ENCODE assay signal across 1 cellular context in genomic region chr7:130524628-130525027, GRCh38.
TF ChIP-seq lines count a peak whose summit lies in the region.

No MANE protein-coding gene starts in this region.

TF ChIP-seq in K562, 482 proteins besides CTCF, POLR2A, EP300 and RAD21 (continued from another document):
- peak; percentile 64 for TF ChIP-seq USF1 (CRISPR knock-in tag; IDR thresholded peaks at IDR 0.05)
- 0 out of 2 replicates have a peak, but pooled peaks have one; percentile 10 for TF ChIP-seq PKNOX1 (IDR thresholded peaks at IDR 0.05)
- peak; percentile 60; the same call in 1 of the 2 replicates for TF ChIP-seq EHMT2 (IDR thresholded peaks at IDR 0.05)
- TF ChIP-seq OTX1 (CRISPR knock-in tag; IDR thresholded peaks at IDR 0.05), result no peak
- TF ChIP-seq BCL6 (CRISPR knock-in tag; IDR thresholded peaks at IDR 0.05), result no peak
- TF ChIP-seq NFE2L1 (tag; IDR thresholded peaks at IDR 0.05; ENCODE audit: borderline replicate concordance, low read depth), result no peak
